In the genomic region with DNA sequence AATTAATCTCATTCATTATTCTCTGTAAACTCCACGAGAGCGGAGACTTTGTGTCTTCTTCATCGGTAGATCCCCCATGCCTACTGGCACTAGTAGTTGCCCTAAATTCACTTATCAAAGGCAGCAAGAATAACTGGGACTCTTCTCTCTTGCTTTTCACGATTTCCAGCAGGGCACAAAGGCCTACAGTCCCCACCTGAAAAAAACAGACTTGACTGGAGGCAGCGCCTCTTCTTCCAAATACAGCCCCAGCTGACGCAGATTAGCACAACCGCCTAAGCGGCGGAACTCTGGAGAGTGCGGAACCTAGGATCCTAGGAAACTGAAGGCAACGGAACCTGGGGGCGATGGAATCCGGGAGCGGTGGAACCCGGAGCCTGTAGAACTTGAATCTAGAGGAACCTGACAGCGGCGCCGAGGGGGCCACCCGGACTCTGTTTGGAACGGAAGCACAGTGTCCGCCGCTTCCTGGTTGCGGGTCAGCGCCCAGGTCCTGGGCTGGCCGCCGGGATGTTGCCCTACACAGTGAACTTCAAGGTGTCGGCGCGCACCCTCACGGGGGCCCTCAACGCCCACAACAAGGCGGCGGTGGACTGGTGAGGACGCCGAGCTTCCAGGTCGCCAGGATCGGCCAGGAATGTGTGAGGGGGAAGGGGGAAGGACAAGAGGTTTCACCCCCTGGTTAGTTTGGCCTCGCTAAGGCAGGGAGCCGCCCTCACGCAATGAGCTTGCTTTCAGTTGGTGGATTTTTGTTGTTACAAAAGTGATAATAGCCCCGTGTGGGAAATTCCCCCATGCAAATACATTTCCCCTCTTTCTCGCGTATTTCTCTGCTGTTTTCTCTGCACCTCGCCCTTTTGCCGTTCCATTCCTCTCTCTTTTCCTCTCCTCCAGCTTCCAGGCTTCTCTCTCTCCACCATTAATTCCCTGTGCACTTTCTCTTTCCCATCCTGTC, we compare ENCODE assay signal across 8 cellular contexts. TPM values are rescaled to one million over a fixed set of nuclear protein-coding genes. Genes with fewer than 3 reads are reported as not detected.
DNase-seq lines count a peak whose midpoint lies in the region; ATAC-seq, FAIRE-seq and TF ChIP-seq lines count a peak whose summit lies in the region.

A gene with protein sequence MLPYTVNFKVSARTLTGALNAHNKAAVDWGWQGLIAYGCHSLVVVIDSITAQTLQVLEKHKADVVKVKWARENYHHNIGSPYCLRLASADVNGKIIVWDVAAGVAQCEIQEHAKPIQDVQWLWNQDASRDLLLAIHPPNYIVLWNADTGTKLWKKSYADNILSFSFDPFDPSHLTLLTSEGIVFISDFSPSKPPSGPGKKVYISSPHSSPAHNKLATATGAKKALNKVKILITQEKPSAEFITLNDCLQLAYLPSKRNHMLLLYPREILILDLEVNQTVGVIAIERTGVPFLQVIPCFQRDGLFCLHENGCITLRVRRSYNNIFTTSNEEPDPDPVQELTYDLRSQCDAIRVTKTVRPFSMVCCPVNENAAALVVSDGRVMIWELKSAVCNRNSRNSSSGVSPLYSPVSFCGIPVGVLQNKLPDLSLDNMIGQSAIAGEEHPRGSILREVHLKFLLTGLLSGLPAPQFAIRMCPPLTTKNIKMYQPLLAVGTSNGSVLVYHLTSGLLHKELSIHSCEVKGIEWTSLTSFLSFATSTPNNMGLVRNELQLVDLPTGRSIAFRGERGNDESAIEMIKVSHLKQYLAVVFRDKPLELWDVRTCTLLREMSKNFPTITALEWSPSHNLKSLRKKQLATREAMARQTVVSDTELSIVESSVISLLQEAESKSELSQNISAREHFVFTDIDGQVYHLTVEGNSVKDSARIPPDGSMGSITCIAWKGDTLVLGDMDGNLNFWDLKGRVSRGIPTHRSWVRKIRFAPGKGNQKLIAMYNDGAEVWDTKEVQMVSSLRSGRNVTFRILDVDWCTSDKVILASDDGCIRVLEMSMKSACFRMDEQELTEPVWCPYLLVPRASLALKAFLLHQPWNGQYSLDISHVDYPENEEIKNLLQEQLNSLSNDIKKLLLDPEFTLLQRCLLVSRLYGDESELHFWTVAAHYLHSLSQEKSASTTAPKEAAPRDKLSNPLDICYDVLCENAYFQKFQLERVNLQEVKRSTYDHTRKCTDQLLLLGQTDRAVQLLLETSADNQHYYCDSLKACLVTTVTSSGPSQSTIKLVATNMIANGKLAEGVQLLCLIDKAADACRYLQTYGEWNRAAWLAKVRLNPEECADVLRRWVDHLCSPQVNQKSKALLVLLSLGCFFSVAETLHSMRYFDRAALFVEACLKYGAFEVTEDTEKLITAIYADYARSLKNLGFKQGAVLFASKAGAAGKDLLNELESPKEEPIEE (plus strand): TSS at position 452 of the 955 bp plus-strand sequence. CDS start 59 bp downstream, at position 511.

- intact Hi-C loops in activated CD4-positive, alpha-beta T cell treated with anti-CD3 and anti-CD28 coated beads, Interleukin-2, amount 10 ng/mL, durations not matched to agents 24 days and 14 days (cut with micrococcal nuclease) = loop anchor here (5.0 to 10.0 kb wide), 2 partner anchors 1076 to 1256 kb away; partner anchors contain the start of genes ATE1 and TIAL1
- intact Hi-C loops in left colon (cut with DNase I, micrococcal nuclease) = no loop called here

- peak; percentile 87 for FAIRE-seq in GM19239 (lab: Jason Lieb, UNC)

- TF ChIP-seq CTCF in BJ (IDR thresholded peaks at IDR 0.05; ENCODE audit: insufficient read depth, low read depth, low read length) = no peak

- peak within 1 kb of the TSS; percentile 95 for H3K27ac Mint-ChIP-seq in activated CD4-positive, alpha-beta T cell treated with anti-CD3 and anti-CD28 coated beads, Interleukin-2, amount 10 ng/mL, durations not matched to agents 24 days and 14 days

- H3K4me3 ChIP-seq in BJ (ENCODE audit: low read depth, low read length) = peak within 1 kb of the TSS; percentile 74

- H3K36me3 ChIP-seq in BJ (ENCODE audit: control insufficient read depth, insufficient read depth, low read length) = no peaks in the 10 kb centered on the region

- no peaks in the 10 kb centered on the region for H3K27me3 Mint-ChIP-seq in activated CD4-positive, alpha-beta T cell treated with anti-CD3 and anti-CD28 coated beads, Interleukin-2, amount 10 ng/mL, durations not matched to agents 24 days and 14 days

- peaks cover 4% of the 10 kb centered on the region for H3K9me3 Mint-ChIP-seq in activated CD4-positive, alpha-beta T cell treated with anti-CD3 and anti-CD28 coated beads, Interleukin-2, amount 10 ng/mL, durations not matched to agents 24 days and 14 days

- peak; percentile 97 for ATAC-seq in HG03442 (IDR thresholded peaks at IDR 0.05; ENCODE audit: unreplicated experiment)
- peak; percentile 98 for ATAC-seq in left colon

- H3K4me3 Mint-ChIP-seq in activated CD4-positive, alpha-beta T cell treated with anti-CD3 and anti-CD28 coated beads, Interleukin-2, amount 10 ng/mL, durations not matched to agents 24 days and 14 days = peak within 1 kb of the TSS; percentile 99

- POLR2A ChIA-PET in BJ (lab: Charles Lee) = no interaction called here

- peaks cover 24% of the 10 kb centered on the region for H3K36me3 Mint-ChIP-seq in activated CD4-positive, alpha-beta T cell treated with anti-CD3 and anti-CD28 coated beads, Interleukin-2, amount 10 ng/mL, durations not matched to agents 24 days and 14 days (ENCODE audit: low read depth)

- DNase-seq in BJ (ENCODE audit: low read depth) = peak; percentile 45
- DNase-seq in GM19239 (ENCODE audit: insufficient read length, low spot score) = peak; percentile 53
- DNase-seq in NCI-H524 treated with DMSO at 0.1 percent for 48 hours (lab: John Stamatoyannopoulos, UW) = peak; percentile 57
- DNase-seq in activated CD4-positive, alpha-beta T cell treated with anti-CD3 and anti-CD28 coated beads, Interleukin-2, amount 10 ng/mL, durations not matched to agents 24 days and 14 days = peak; percentile 91
- DNase-seq in cortex of kidney (lab: John Stamatoyannopoulos, UW) = peak; percentile 40
- peak; percentile 90 to 92 for DNase-seq in left colon
- peak; percentile 47 to 66 for DNase-seq in stimulated activated CD4-positive, alpha-beta T cell treated with anti-CD3 and anti-CD28 coated beads, Interleukin-1b, Interleukin-23, amount 100 ng/mL, for 4 hours (ENCODE audit: low read depth in 2 of 2)

- CTCF ChIA-PET in BJ (lab: Yijun Ruan, JAX) = interaction anchor here (0.5 to 1.4 kb wide), 3 partner anchors 12 to 1021 kb away, joined by 3 to 4 read pairs (median 4); no protein-coding TSS in a partner anchor

- no peaks in the 10 kb centered on the region for H3K27me3 ChIP-seq in BJ (ENCODE audit: control insufficient read depth, insufficient read depth, low read length)

- H3K4me1 Mint-ChIP-seq in activated CD4-positive, alpha-beta T cell treated with anti-CD3 and anti-CD28 coated beads, Interleukin-2, amount 10 ng/mL, durations not matched to agents 24 days and 14 days = peaks cover 29% of the 10 kb centered on the region

RNA-seq across cellular contexts. Expression of the gene that starts here (rescaled TPM):
- 68.2 and 86.4 TPM in 2 replicates for polyA plus RNA-seq in BJ (2011; rRNA removed)
- polyA minus RNA-seq in BJ (2011; rRNA and poly(A)+ RNA removed) = 71.0 and 73.1 TPM in 2 replicates
- 48.2 and 50.3 TPM in 2 replicates for total RNA-seq in activated CD4-positive, alpha-beta T cell treated with anti-CD3 and anti-CD28 coated beads, Interleukin-2, amount 10 ng/mL, durations not matched to agents 24 days and 14 days
- 10 to 100 TPM; 43.6 to 46.5 TPM for total RNA-seq in left colon

Comparison
In these comparisons a context has a peak if more than half of its experiments do, and no peak if none do; other contexts are left out.
1. Peak in every context shown above with its lines: DNase-seq, ATAC-seq and H3K4me3 ChIP-seq.
2. DNase-seq: peak in every context shown above with its lines; median percentile 91 in activated CD4-positive, alpha-beta T cell treated with anti-CD3 and anti-CD28 coated beads, Interleukin-2, amount 10 ng/mL, durations not matched to agents 24 days and 14 days; 91 in left colon; 57 in NCI-H524 treated with DMSO at 0.1 percent for 48 hours; 56 in stimulated activated CD4-positive, alpha-beta T cell treated with anti-CD3 and anti-CD28 coated beads, Interleukin-1b, Interleukin-23, amount 100 ng/mL, for 4 hours; 53 in GM19239; 45 in BJ; 40 in cortex of kidney.